ENCODE assay signal across 10 cellular contexts in the genomic region with DNA sequence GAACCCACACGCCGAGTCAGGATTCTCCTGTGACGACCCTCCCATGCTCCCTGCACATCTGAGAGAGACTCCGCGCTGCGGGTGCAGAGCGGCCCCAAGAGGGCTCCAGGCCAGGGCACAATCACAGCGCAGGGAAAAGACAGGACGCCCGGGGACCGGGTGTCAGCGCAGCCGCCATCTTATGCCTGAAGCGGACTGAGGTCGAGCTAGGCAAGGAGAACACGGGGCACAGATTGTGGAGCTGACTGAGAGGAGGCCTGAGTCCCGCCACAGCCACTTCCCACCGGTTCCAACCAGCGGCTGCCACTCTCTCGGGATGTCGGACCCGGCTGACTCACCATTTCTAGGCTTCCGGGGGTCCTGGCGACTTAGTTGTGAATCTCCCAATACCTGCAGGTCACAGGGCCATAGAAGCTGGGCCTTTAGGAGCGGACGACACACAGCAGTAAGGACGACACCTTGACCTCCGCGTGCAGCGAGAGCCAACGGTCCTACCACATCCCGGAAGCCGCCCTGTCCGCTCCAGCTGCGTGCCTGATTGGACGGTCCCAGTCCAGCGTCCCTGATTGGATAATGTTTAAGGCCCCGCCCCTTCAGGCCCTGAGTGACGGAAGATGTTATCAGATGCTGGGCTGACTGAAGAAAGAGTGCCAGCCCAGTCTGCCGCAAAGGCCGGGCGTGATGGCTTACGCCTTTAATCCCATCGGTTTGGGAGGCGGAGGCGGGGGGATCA.
DNase-seq lines count a peak whose midpoint lies in the region; ATAC-seq lines count a peak whose summit lies in the region.
"Had no signal": no experiment of that assay in that cellular context is flagged by ENCODE, and none has a peak within 500 bp of the region (broad histone marks: within the 10 kb centered on the region; RNA-seq: fewer than 3 reads in every experiment).

A gene (minus strand): TSS at position 487 of the 733 bp plus-strand sequence. CDS start 146 bp downstream, at position 341.

- ATAC-seq in GM18498 (IDR thresholded peaks at IDR 0.05; ENCODE audit: unreplicated experiment) (no peak), GM21390 (IDR thresholded peaks at IDR 0.05; ENCODE audit: unreplicated experiment) (no peak)

- DNase-seq in C1 segment of cervical spinal cord (lab: John Stamatoyannopoulos, UW) = peak in 11 of 14 donors; percentile 2 to 70 (median 29)
- DNase-seq in amygdala (lab: John Stamatoyannopoulos, UW) = peak in 50 of 56 donors; percentile 0 to 81 (median 42)
- DNase-seq in inferior parietal cortex (ENCODE audit: extremely low spot score) = peak; percentile 21
- DNase-seq in putamen (ENCODE audit: low spot score) = peak; percentile 4
- DNase-seq in NCI-H1417 (lab: John Stamatoyannopoulos, UW) = no peak
- no peak for DNase-seq in COR-L47 (lab: John Stamatoyannopoulos, UW)
- DNase-seq: CD8-positive, alpha-beta memory T cell; NCI-H1436 treated with DMSO at 0.1 percent for 48 hours had no signal

Comparison
In these comparisons a context has a peak if more than half of its experiments do, and no peak if none do; other contexts are left out.
1. DNase-seq: peak in C1 segment of cervical spinal cord (11 of 14), amygdala (50 of 56), inferior parietal cortex (single experiment) and putamen (single experiment); none in NCI-H1417 (0 of 3) and COR-L47 (single experiment).